In the genomic region with DNA sequence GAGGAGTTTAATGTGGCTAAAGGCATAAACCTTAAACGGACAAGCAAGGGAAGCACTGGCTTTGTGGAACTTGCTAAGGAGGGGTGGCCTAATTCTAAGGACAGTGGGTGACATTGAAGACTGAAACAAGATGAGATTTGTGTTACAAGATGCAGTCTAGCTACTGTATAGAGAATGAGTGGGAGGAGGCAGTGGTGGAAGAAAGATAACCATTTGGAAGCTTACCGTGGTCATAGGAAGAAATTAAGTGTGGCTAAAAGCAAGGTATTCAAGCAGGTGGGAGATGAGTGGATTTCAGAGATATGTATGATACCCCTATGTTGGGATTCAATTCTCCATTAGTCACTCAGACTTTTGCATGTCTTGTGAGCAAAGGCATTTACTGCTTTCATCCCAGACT, we compare ENCODE assay signal across 2 cellular contexts.
TF ChIP-seq lines count a peak whose summit lies in the region.

No MANE protein-coding gene starts in this region.

TF ChIP-seq in GM12878, 131 proteins besides CTCF, POLR2A, EP300 and RAD21 (continued from another document):
- TF ChIP-seq, protein P1, sequence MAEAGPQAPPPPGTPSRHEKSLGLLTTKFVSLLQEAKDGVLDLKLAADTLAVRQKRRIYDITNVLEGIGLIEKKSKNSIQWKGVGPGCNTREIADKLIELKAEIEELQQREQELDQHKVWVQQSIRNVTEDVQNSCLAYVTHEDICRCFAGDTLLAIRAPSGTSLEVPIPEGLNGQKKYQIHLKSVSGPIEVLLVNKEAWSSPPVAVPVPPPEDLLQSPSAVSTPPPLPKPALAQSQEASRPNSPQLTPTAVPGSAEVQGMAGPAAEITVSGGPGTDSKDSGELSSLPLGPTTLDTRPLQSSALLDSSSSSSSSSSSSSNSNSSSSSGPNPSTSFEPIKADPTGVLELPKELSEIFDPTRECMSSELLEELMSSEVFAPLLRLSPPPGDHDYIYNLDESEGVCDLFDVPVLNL (IDR thresholded peaks at IDR 0.05; ENCODE audit: low read depth, low read length): no peak
- TF ChIP-seq NFYA (IDR thresholded peaks at IDR 0.05; ENCODE audit: borderline replicate concordance, low read depth, low read length) (no peak), HDGF (IDR thresholded peaks at IDR 0.05) (0 out of 2 replicates have a peak, but pooled peaks have one; percentile 16), SP1 (IDR thresholded peaks at IDR 0.05; ENCODE audit: low read depth, low read length) (no peak), RBBP5 (conservative IDR thresholded peaks at IDR 0.05) (no peak), NFXL1 (IDR thresholded peaks at IDR 0.05; ENCODE audit: borderline replicate concordance) (no peak)

TF ChIP-seq in HEK293T, 16 proteins besides CTCF, POLR2A, EP300 and RAD21 (continued from another document):
- TF ChIP-seq, protein P2, sequence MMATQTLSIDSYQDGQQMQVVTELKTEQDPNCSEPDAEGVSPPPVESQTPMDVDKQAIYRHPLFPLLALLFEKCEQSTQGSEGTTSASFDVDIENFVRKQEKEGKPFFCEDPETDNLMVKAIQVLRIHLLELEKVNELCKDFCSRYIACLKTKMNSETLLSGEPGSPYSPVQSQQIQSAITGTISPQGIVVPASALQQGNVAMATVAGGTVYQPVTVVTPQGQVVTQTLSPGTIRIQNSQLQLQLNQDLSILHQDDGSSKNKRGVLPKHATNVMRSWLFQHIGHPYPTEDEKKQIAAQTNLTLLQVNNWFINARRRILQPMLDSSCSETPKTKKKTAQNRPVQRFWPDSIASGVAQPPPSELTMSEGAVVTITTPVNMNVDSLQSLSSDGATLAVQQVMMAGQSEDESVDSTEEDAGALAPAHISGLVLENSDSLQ (IDR thresholded peaks at IDR 0.05): no peak
- TF ChIP-seq FOXM1 (IDR thresholded peaks at IDR 0.05; ENCODE audit: borderline replicate concordance) (no peak), ELF4 (IDR thresholded peaks at IDR 0.05) (no peak), CTBP1 (IDR thresholded peaks at IDR 0.05; ENCODE audit: borderline replicate concordance) (no peak), ZNF384 (IDR thresholded peaks at IDR 0.05) (no peak), HDGF (IDR thresholded peaks at IDR 0.05; ENCODE audit: borderline replicate concordance) (no peak), FOXA1 (IDR thresholded peaks at IDR 0.05) (no peak), ARNT (IDR thresholded peaks at IDR 0.05) (no peak), LEF1 (IDR thresholded peaks at IDR 0.05; ENCODE audit: borderline replicate concordance) (no peak), NFRKB (IDR thresholded peaks at IDR 0.05) (no peak)
TF ChIP-seq in HEK293T: peak in this region for 0.
